ENCODE assay signal across 1 cellular context in genomic region chr5:89566340-89566739, GRCh38.
TF ChIP-seq lines count a peak whose summit lies in the region.

No MANE protein-coding gene starts in this region.

TF ChIP-seq in A549, 52 proteins besides CTCF, POLR2A, EP300 and RAD21 (continued from another document):
- TF ChIP-seq ZSCAN20 (CRISPR knock-in tag; IDR thresholded peaks at IDR 0.05) = no peak
